In the genomic region with DNA sequence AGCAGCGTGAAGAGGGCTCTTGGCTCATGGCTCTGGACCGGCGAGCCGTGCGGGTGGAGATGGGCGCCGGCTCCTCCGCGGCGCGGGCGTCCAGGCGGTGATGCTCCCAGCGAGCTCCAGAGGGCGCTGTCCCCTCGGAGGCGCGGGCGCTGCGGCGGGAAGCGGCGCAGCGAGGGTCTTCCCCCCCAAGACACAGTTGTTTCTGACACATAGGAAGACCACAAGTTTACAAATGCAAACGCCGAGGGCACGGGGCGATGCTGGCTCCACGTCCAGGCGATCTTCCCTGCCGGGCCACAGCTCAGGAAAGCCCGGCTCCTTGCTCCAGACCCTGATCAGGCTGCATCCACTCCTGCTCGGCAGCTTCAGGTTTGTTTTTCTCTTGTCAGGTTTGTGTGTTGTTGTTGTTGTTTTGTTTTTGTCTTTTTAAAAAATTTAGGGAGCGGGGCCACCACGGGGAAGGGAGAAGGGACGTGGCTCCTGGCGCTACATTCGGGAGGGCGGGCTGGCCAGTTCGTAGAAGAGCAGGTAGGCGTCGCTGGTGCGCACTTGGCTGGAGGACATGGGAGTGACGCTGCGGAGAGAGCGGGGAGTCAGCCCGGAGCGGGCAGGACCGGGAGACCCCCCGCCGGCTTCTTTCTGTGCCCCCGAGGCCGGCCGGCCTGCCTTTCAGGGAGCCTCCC, we compare ENCODE assay signal across 9 cellular contexts. TPM values are rescaled to one million over a fixed set of nuclear protein-coding genes. Genes with fewer than 3 reads are reported as not detected.
DNase-seq lines count a peak whose midpoint lies in the region; ATAC-seq and TF ChIP-seq lines count a peak whose summit lies in the region.
"Had no signal": no experiment of that assay in that cellular context is flagged by ENCODE, and none has a peak within 500 bp of the region (broad histone marks: within the 10 kb centered on the region; RNA-seq: fewer than 3 reads in every experiment).

No MANE protein-coding gene starts in this region.

- peak; percentile 75 for TF ChIP-seq CTCF in choroid plexus epithelial cell (conservative IDR thresholded peaks at IDR 0.05; ENCODE audit: low read depth, low read length)

- intact Hi-C loops in left colon (cut with DNase I, micrococcal nuclease): loop anchor here in 1 of 2 donors (5.0 kb wide), 1 partner anchor 121 kb away; no protein-coding TSS in a partner anchor

- peak; percentile 79 for ATAC-seq in GM21723 (IDR thresholded peaks at IDR 0.05; ENCODE audit: unreplicated experiment)
- peak; percentile 87 for ATAC-seq in left colon

- peak overlapping the region; percentile 48 for H3K4me3 ChIP-seq in choroid plexus epithelial cell (ENCODE audit: low read depth, low read length)

- peak in 11 of 14 donors; percentile 33 to 74 (median 56) for DNase-seq in C1 segment of cervical spinal cord (lab: John Stamatoyannopoulos, UW)
- DNase-seq in NCI-H1048 (lab: John Stamatoyannopoulos, UW): peak; percentile 66
- DNase-seq in activated CD4-positive, alpha-beta T cell treated with anti-CD3 and anti-CD28 coated beads for 48 hours: peak; percentile 82
- DNase-seq in choroid plexus epithelial cell (ENCODE audit: low read depth): peak; percentile 79
- peak; percentile 72 to 89 for DNase-seq in left colon
- DNase-seq in stimulated activated CD4-positive, alpha-beta T cell treated with anti-CD3 and anti-CD28 coated beads, Interleukin-2, amount 100 ng/mL, for 4 hours (ENCODE audit: low read depth): peak; percentile 51
- DNase-seq in cortex of kidney (lab: John Stamatoyannopoulos, UW): no peak

RNA-seq across cellular contexts. Expression of a gene that starts 10.0 kb away (rescaled TPM):
- not detected for total RNA-seq in left colon
- total RNA-seq: HT1080 had no signal

RNA-seq across cellular contexts. Expression of a gene that starts 15.8 kb away (rescaled TPM):
- total RNA-seq in left colon: 1 to 10 TPM; 6.9 to 9.3 TPM

RNA-seq across cellular contexts. Expression of a gene that starts 22.2 kb away (rescaled TPM):
- total RNA-seq in left colon: 10 to 100 TPM; 19.9 to 24.0 TPM

RNA-seq across cellular contexts. Expression of a gene that starts 25.0 kb away (rescaled TPM):
- 10 to 100 TPM; 26.0 to 63.6 TPM for total RNA-seq in left colon

RNA-seq across cellular contexts. Expression of a gene that starts 39.6 kb away (rescaled TPM):
- 10 to 100 TPM; 12.1 to 27.1 TPM for total RNA-seq in left colon
